ENCODE assay signal across 30 cellular contexts in genomic region chr6:142235247-142235646, GRCh38.
"Had no signal": no experiment of that assay in that cellular context is flagged by ENCODE, and none has a peak within 500 bp of the region (broad histone marks: within the 10 kb centered on the region; RNA-seq: fewer than 3 reads in every experiment).

No MANE protein-coding gene starts in this region.

- H3K27ac Mint-ChIP-seq: activated CD4-positive, alpha-beta T cell treated with anti-CD3 and anti-CD28 coated beads, Interleukin-2, amount 10 ng/mL, durations not matched to agents 24 days and 14 days; activated CD8-positive, alpha-beta T cell treated with anti-CD3 and anti-CD28 coated beads for 36 hours; activated naive CD8-positive, alpha-beta T cell treated with anti-CD3 and anti-CD28 coated beads for 36 hours; activated T-cell treated with anti-CD3 and anti-CD28 coated beads, Interleukin-2, amount 50 U/mL, for 72 hours; activated T-helper 17 cell treated with anti-CD3 and anti-CD28 coated beads, Interleukin-2, amount 50 U/mL, for 72 hours had no signal

- H3K27me3 ChIP-seq: brain microvascular endothelial cell, cardiac muscle cell had no signal

- H3K36me3 Mint-ChIP-seq: activated naive CD8-positive, alpha-beta T cell treated with anti-CD3 and anti-CD28 coated beads for 36 hours had no signal

- H3K4me1 Mint-ChIP-seq: activated CD4-positive, alpha-beta T cell treated with anti-CD3 and anti-CD28 coated beads, Interleukin-2, amount 10 ng/mL, durations not matched to agents 24 days and 14 days; activated T-helper 17 cell treated with anti-CD3 and anti-CD28 coated beads, Interleukin-2, amount 50 U/mL, for 72 hours had no signal

- H3K4me3 ChIP-seq: cardiac muscle cell, PC-9, SK-N-MC had no signal

- H3K4me2 ChIP-seq: PC-9 had no signal

- H3K36me3 ChIP-seq: brain microvascular endothelial cell, cardiac muscle cell, WERI-Rb-1 had no signal

- H3K9me3 Mint-ChIP-seq: activated CD4-positive, alpha-beta T cell treated with anti-CD3 and anti-CD28 coated beads, Interleukin-2, amount 10 ng/mL, durations not matched to agents 24 days and 14 days; activated CD8-positive, alpha-beta T cell treated with anti-CD3 and anti-CD28 coated beads for 36 hours; activated T-cell treated with anti-CD3 and anti-CD28 coated beads, Interleukin-2, amount 50 U/mL, for 72 hours; activated T-helper 17 cell treated with anti-CD3 and anti-CD28 coated beads, Interleukin-2, amount 50 U/mL, for 72 hours; central memory CD8-positive, alpha-beta T cell had no signal

- ATAC-seq: activated CD8-positive, alpha-beta T cell treated with anti-CD3 and anti-CD28 coated beads for 36 hours; activated T-cell treated with anti-CD3 and anti-CD28 coated beads, Interleukin-2, amount 50 U/mL, for 72 hours; activated T-helper 17 cell treated with anti-CD3 and anti-CD28 coated beads, Interleukin-2, amount 50 U/mL, for 72 hours had no signal

- H3K27ac ChIP-seq: brain microvascular endothelial cell, cardiac muscle cell, PC-9, SK-N-MC, WERI-Rb-1 had no signal

- DNase-seq: activated CD4-positive, alpha-beta T cell treated with anti-CD3 and anti-CD28 coated beads, Interleukin-2, amount 10 ng/mL, durations not matched to agents 24 days and 14 days; activated CD4-positive, alpha-beta T cell treated with anti-CD3 and anti-CD28 coated beads, Interleukin-2, amount 50 U/mL, for 4 hours; activated CD8-positive, alpha-beta T cell treated with anti-CD3 and anti-CD28 coated beads for 36 hours; activated effector memory CD4-positive, alpha-beta T cell treated with anti-CD3 and anti-CD28 coated beads, Interleukin-2, amount 50 U/mL, for 16 hours; activated naive CD4-positive, alpha-beta T cell; activated naive CD4-positive, alpha-beta T cell treated with anti-CD3 and anti-CD28 coated beads, Interleukin-2, amount 50 U/mL, for 16 hours; activated naive CD8-positive, alpha-beta T cell treated with anti-CD3 and anti-CD28 coated beads for 36 hours; activated T-cell treated with anti-CD3 and anti-CD28 coated beads, Interleukin-2, amount 50 U/mL, for 1 hour; activated T-cell treated with anti-CD3 and anti-CD28 coated beads, Interleukin-2, amount 50 U/mL, for 72 hours; amniotic stem cell; aorta; brain microvascular endothelial cell; Karpas-422; KBM-7; NCI-H1105; NCI-H1417 treated with DMSO at 0.1 percent for 48 hours; NCI-H187 treated with DMSO at 0.1 percent for 48 hours; NCI-H2081; NCI-H345; NCI-H524 treated with DMSO at 0.1 percent for 48 hours; NCI-H748 treated with DMSO at 0.1 percent for 48 hours; NK-92 treated with Interleukin-12 subunit alpha and Interleukin-12 subunit beta, amount 100 ng/mL, for 24 hours; PC-9; Right ventricle myocardium superior; T1000; WERI-Rb-1 had no signal

- H3K27me3 Mint-ChIP-seq: activated CD8-positive, alpha-beta T cell treated with anti-CD3 and anti-CD28 coated beads for 36 hours; activated naive CD8-positive, alpha-beta T cell treated with anti-CD3 and anti-CD28 coated beads for 36 hours had no signal

- H3K4me3 Mint-ChIP-seq: activated CD4-positive, alpha-beta T cell treated with anti-CD3 and anti-CD28 coated beads, Interleukin-2, amount 10 ng/mL, durations not matched to agents 24 days and 14 days; activated CD8-positive, alpha-beta T cell treated with anti-CD3 and anti-CD28 coated beads for 36 hours; activated naive CD8-positive, alpha-beta T cell treated with anti-CD3 and anti-CD28 coated beads for 36 hours; activated T-cell treated with anti-CD3 and anti-CD28 coated beads, Interleukin-2, amount 50 U/mL, for 72 hours; activated T-helper 17 cell treated with anti-CD3 and anti-CD28 coated beads, Interleukin-2, amount 50 U/mL, for 72 hours; central memory CD8-positive, alpha-beta T cell had no signal

- H2AFZ ChIP-seq: PC-9 had no signal
